ENCODE assay signal across 1 cellular context in genomic region chr5:178077751-178078150, GRCh38.
TF ChIP-seq lines count a peak whose summit lies in the region.

No MANE protein-coding gene starts in this region.

TF ChIP-seq in WTC11, 78 proteins besides CTCF, POLR2A, EP300 and RAD21 (continued from another document):
- no peak for TF ChIP-seq ARID4B (CRISPR knock-in tag; IDR thresholded peaks at IDR 0.05; ENCODE audit: borderline replicate concordance)
- TF ChIP-seq ZNF512 (CRISPR knock-in tag; IDR thresholded peaks at IDR 0.05; ENCODE audit: borderline replicate concordance), result no peak
- TF ChIP-seq AFF4 (CRISPR knock-in tag; IDR thresholded peaks at IDR 0.05; ENCODE audit: borderline replicate concordance), result no peak
- no peak for TF ChIP-seq ZNF138 (CRISPR knock-in tag; conservative IDR thresholded peaks at IDR 0.05)
- no peak for TF ChIP-seq CREM (CRISPR knock-in tag; IDR thresholded peaks at IDR 0.05)
